Comparison of ENCODE assay signal across 17 cellular contexts in the genomic region with DNA sequence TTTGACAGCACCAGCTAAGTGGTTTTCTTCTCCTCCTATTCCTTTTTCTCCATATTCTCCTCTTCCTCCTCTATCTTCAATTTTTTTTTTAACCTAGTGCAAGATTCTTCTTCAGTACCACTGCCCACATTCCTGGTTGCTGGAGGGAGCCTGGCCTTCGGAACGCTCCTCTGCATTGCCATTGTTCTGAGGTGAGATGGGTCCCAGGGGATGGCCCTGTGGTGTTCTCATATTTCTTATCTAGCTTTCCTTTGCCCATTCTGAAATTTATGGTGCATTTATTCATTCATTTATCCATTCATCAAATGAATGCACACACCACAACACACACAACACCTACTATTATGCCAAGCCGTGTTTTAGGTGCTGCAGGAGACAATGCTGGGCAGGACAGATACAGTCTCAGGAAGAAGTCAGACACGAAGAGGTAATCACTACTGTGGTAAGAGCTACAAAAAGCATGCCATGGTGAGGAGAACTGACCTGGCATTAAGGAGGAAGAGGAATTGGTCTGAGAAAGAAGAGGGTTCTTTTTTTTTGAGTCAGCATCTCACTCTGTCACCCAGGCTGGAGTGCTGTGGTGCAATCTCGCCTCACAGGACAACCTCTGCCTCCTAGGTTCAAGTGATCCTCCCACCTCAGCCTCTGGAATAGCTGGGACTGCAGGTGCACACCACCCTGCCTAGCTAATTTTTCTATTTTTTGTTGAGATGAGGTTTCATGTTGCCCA. TPM values are rescaled to one million over a fixed set of nuclear protein-coding genes. Genes with fewer than 3 reads are reported as not detected.
DNase-seq lines count a peak whose midpoint lies in the region; ATAC-seq lines count a peak whose summit lies in the region.
"Had no signal": no experiment of that assay in that cellular context is flagged by ENCODE, and none has a peak within 500 bp of the region (broad histone marks: within the 10 kb centered on the region; RNA-seq: fewer than 3 reads in every experiment).

No MANE protein-coding gene starts in this region.

- H3K4me1 Mint-ChIP-seq in T-helper 2 cell treated with Interferon-gamma antibody and Interleukin-4, amounts not matched to agents 5 μg/mL and 100 μg/mL, for 36 hours (ENCODE audit: low read depth): peaks cover 15% of the 10 kb centered on the region
- peaks cover 19 to 42% (median 34%) of the 10 kb centered on the region in 7 donors for H3K4me1 Mint-ChIP-seq in naive thymus-derived CD4-positive, alpha-beta T cell

- peaks cover 0 to 10% of the 10 kb centered on the region in 2 donors for H3K4me1 ChIP-seq in naive thymus-derived CD4-positive, alpha-beta T cell (ENCODE audit: control insufficient read depth in 2 of 2, insufficient read depth in 2 of 2, low read length in 2 of 2)
- H3K4me1 ChIP-seq: colonic mucosa had no signal

- no peak for DNase-seq in T-helper 2 cell treated with Interferon-gamma antibody and Interleukin-4, amounts not matched to agents 5 μg/mL and 100 μg/mL, for 36 hours (ENCODE audit: low spot score)
- no peak for DNase-seq in T-helper 2 cell
- peak; percentile 48 for DNase-seq in DMS79 (lab: John Stamatoyannopoulos, UW)
- peak; percentile 93 to 97 for DNase-seq in NCI-H526 (lab: John Stamatoyannopoulos, UW)
- DNase-seq in naive thymus-derived CD4-positive, alpha-beta T cell: no peak
- DNase-seq in NCI-H146 (lab: John Stamatoyannopoulos, UW): no peak
- no peak for DNase-seq in NOMO-1 (lab: John Stamatoyannopoulos, UW; ENCODE audit: unreplicated experiment in 2 of 2)
- DNase-seq in NCI-H345 treated with DMSO at 0.1 percent for 48 hours (lab: John Stamatoyannopoulos, UW; ENCODE audit: unreplicated experiment): no peak
- DNase-seq: activated CD4-positive, alpha-beta T cell treated with anti-CD3 and anti-CD28 coated beads for 4 hours; activated naive CD4-positive, alpha-beta T cell treated with anti-CD3 and anti-CD28 coated beads, Interleukin-2, amount 10 ng/mL, durations not matched to agents 7 days and 5 days; colonic mucosa; kidney glomerular epithelial cell; SIG-M5; T-helper 9 cell had no signal

- no peaks in the 10 kb centered on the region for H3K9me3 ChIP-seq in naive thymus-derived CD4-positive, alpha-beta T cell (ENCODE audit: control insufficient read depth in 2 of 3, low read length in 3 of 3)
- H3K9me3 ChIP-seq: colonic mucosa had no signal

- no peaks in the 10 kb centered on the region for H3K9me3 Mint-ChIP-seq in T-helper 2 cell treated with Interferon-gamma antibody and Interleukin-4, amounts not matched to agents 5 μg/mL and 100 μg/mL, for 36 hours
- no peaks in the 10 kb centered on the region for H3K9me3 Mint-ChIP-seq in naive thymus-derived CD4-positive, alpha-beta T cell
- H3K9me3 Mint-ChIP-seq: activated naive CD4-positive, alpha-beta T cell treated with anti-CD3 and anti-CD28 coated beads, Interleukin-2, amount 10 ng/mL, durations not matched to agents 7 days and 5 days had no signal

- H3K4me3 Mint-ChIP-seq in T-helper 2 cell treated with Interferon-gamma antibody and Interleukin-4, amounts not matched to agents 5 μg/mL and 100 μg/mL, for 36 hours: peak overlapping the region; percentile 37
- peak overlapping the region in 3 of 10 donors; percentile 16 to 67 (median 27) for H3K4me3 Mint-ChIP-seq in naive thymus-derived CD4-positive, alpha-beta T cell
- H3K4me3 Mint-ChIP-seq: activated naive CD4-positive, alpha-beta T cell treated with anti-CD3 and anti-CD28 coated beads, Interleukin-2, amount 10 ng/mL, durations not matched to agents 7 days and 5 days had no signal

- peaks cover 13% of the 10 kb centered on the region for H3K27me3 Mint-ChIP-seq in T-helper 2 cell treated with Interferon-gamma antibody and Interleukin-4, amounts not matched to agents 5 μg/mL and 100 μg/mL, for 36 hours (ENCODE audit: low read depth)
- H3K27me3 Mint-ChIP-seq in naive thymus-derived CD4-positive, alpha-beta T cell: peaks cover 0 to 17% (median 0%) of the 10 kb centered on the region in 5 donors

- intact Hi-C loops in naive thymus-derived CD4-positive, alpha-beta T cell (cut with micrococcal nuclease): no loop called here

- POLR2A ChIA-PET in naive thymus-derived CD4-positive, alpha-beta T cell (lab: Charles Lee): interaction anchor here (1.2 kb wide), 1 partner anchor 10 kb away, joined by 4 read pairs; no protein-coding TSS in a partner anchor

- no peaks in the 10 kb centered on the region for H3K27me3 ChIP-seq in naive thymus-derived CD4-positive, alpha-beta T cell (ENCODE audit: control insufficient read depth in 2 of 2, insufficient read depth in 2 of 2, low read length in 2 of 2)
- H3K27me3 ChIP-seq: colonic mucosa had no signal

- CTCF ChIA-PET in naive thymus-derived CD4-positive, alpha-beta T cell (lab: Charles Lee): interaction anchor here (0.9 kb wide), 1 partner anchor 11 kb away, joined by 3 read pairs; no protein-coding TSS in a partner anchor

- H3K27ac ChIP-seq in naive thymus-derived CD4-positive, alpha-beta T cell (ENCODE audit: low read depth, low read length): no peak overlapping the region
- H3K27ac ChIP-seq: colonic mucosa had no signal

- no peak overlapping the region for H3K27ac Mint-ChIP-seq in T-helper 2 cell treated with Interferon-gamma antibody and Interleukin-4, amounts not matched to agents 5 μg/mL and 100 μg/mL, for 36 hours
- H3K27ac Mint-ChIP-seq in naive thymus-derived CD4-positive, alpha-beta T cell: peak overlapping the region in 8 of 9 donors; percentile 68 to 95 (median 82)
- H3K27ac Mint-ChIP-seq: activated naive CD4-positive, alpha-beta T cell treated with anti-CD3 and anti-CD28 coated beads, Interleukin-2, amount 10 ng/mL, durations not matched to agents 7 days and 5 days had no signal

- peaks cover 16% of the 10 kb centered on the region for H3K36me3 Mint-ChIP-seq in T-helper 2 cell treated with Interferon-gamma antibody and Interleukin-4, amounts not matched to agents 5 μg/mL and 100 μg/mL, for 36 hours (ENCODE audit: low read depth)
- H3K36me3 Mint-ChIP-seq in naive thymus-derived CD4-positive, alpha-beta T cell: peaks cover 17 to 71% (median 41%) of the 10 kb centered on the region in 5 donors

- peaks cover 0 to 79% (median 9%) of the 10 kb centered on the region in 3 experiments for H3K36me3 ChIP-seq in naive thymus-derived CD4-positive, alpha-beta T cell (ENCODE audit: control insufficient read depth in 2 of 3, insufficient read depth in 3 of 3, low read length in 3 of 3)
- H3K36me3 ChIP-seq: colonic mucosa had no signal

- no peak overlapping the region for H3K4me3 ChIP-seq in naive thymus-derived CD4-positive, alpha-beta T cell (ENCODE audit: low read length)
- H3K4me3 ChIP-seq: colonic mucosa had no signal

- ATAC-seq in naive thymus-derived CD4-positive, alpha-beta T cell: peak; percentile 51

RNA-seq across cellular contexts. Expression of gene TDRD10, which starts 47.5 kb away (rescaled TPM):
- total RNA-seq in naive thymus-derived CD4-positive, alpha-beta T cell: under 1 TPM in 1 of 5 experiments, not detected in 4; 0.29 TPM
- polyA plus RNA-seq in naive thymus-derived CD4-positive, alpha-beta T cell: not detected
- total RNA-seq: A673, fibroblast of villous mesenchyme, M059J had no signal

RNA-seq across cellular contexts. Expression of gene SHE, which starts 47.7 kb away (rescaled TPM):
- total RNA-seq in naive thymus-derived CD4-positive, alpha-beta T cell: not detected
- under 1 TPM in 1 of 2 donors, not detected in 1; 0.04 TPM for polyA plus RNA-seq in naive thymus-derived CD4-positive, alpha-beta T cell
- total RNA-seq: fibroblast of villous mesenchyme, M059J had no signal

RNA-seq across cellular contexts. Expression of gene IL6R, which starts 49.4 kb away (rescaled TPM):
- 10 to 100 TPM in 4 of 5 experiments, 1 to 10 TPM in 1; 5.2 to 91.6 (median 85.6) TPM for total RNA-seq in naive thymus-derived CD4-positive, alpha-beta T cell
- polyA plus RNA-seq in naive thymus-derived CD4-positive, alpha-beta T cell: 10 to 100 TPM; 55.1 to 66.3 TPM

Comparison
In these comparisons a context has a peak if more than half of its experiments do, and no peak if none do; other contexts are left out.
1. DNase-seq: peak in DMS79 (single experiment) and NCI-H526 (2 of 2); none in T-helper 2 cell treated with Interferon-gamma antibody and Interleukin-4, amounts not matched to agents 5 μg/mL and 100 μg/mL, for 36 hours (single experiment), T-helper 2 cell (0 of 5), naive thymus-derived CD4-positive, alpha-beta T cell (0 of 9), NCI-H146 (single experiment), NOMO-1 (0 of 2) and NCI-H345 treated with DMSO at 0.1 percent for 48 hours (single experiment).